ENCODE assay signal across 9 cellular contexts in the genomic region with DNA sequence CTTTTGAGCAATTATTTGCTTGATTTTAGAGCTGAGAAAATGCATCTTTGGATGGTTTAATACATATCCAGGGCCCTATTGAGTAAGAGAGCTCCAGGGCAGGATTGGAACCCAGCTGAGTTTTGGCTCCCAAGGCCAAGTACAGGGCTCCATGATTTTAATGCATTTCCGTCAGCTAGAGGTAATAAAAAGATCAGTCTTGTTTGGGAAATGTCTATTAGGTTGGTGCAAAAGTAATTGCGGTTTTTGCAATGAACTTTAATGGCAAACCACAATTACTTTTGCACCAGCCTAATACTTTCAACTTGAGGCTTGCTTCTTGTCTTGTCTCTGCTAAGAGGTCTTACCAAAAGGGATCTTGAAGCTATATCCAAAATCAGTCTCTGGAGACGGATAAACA. TPM values are rescaled to one million over a fixed set of nuclear protein-coding genes. Genes with fewer than 3 reads are reported as not detected.
"Had no signal": no experiment of that assay in that cellular context is flagged by ENCODE, and none has a peak within 500 bp of the region (broad histone marks: within the 10 kb centered on the region; RNA-seq: fewer than 3 reads in every experiment).

No MANE protein-coding gene starts in this region.

- H2AFZ ChIP-seq: GM23338 had no signal

- DNase-seq: H9, HCEC 1CT, HFFc6, KG1 had no signal

- H3K4me3 ChIP-seq: GM23338 had no signal

- H3K4me2 ChIP-seq: GM23338 had no signal

- ATAC-seq: GM23338 had no signal

- FAIRE-seq: H1, H54 had no signal

RNA-seq across cellular contexts. Expression of a gene that starts 29.4 kb away (rescaled TPM):
- total RNA-seq: HT-29 had no signal
- polyA plus RNA-seq: IgD-negative memory B cell had no signal
